In genomic region chr5:9157020-9157419, GRCh38 we compare ENCODE assay signal across 13 cellular contexts.
DNase-seq lines count a peak whose midpoint lies in the region; ATAC-seq and TF ChIP-seq lines count a peak whose summit lies in the region.
"Had no signal": no experiment of that assay in that cellular context is flagged by ENCODE, and none has a peak within 500 bp of the region (broad histone marks: within the 10 kb centered on the region; RNA-seq: fewer than 3 reads in every experiment).

No MANE protein-coding gene starts in this region.

- peaks cover 0 to 32% of the 10 kb centered on the region in 2 experiments; a peak in 2 of 4 replicates for H3K79me1 ChIP-seq in IMR-90 (ENCODE audit: low read depth in 1 of 2, low read length in 2 of 2)

- H3K36me3 Mint-ChIP-seq in neural progenitor cell, result peaks cover 2% of the 10 kb centered on the region
- H3K36me3 Mint-ChIP-seq: CD4-positive, CD25-positive, alpha-beta regulatory T cell; CD8-positive, alpha-beta memory T cell had no signal

- DNase-seq in DND-41 (no peak), IMR-90 (no peak), foreskin keratinocyte (no peak), neural progenitor cell (ENCODE audit: low spot score) (no peak), NCI-H1930 (lab: John Stamatoyannopoulos, UW) (no peak), NCI-H2081 (lab: John Stamatoyannopoulos, UW) (no peak)
- DNase-seq in stimulated activated naive CD4-positive, alpha-beta T cell (lab: John Stamatoyannopoulos, UW), result no peak
- DNase-seq: CD4-positive, CD25-positive, alpha-beta regulatory T cell; CD8-positive, alpha-beta memory T cell; DMS 273 treated with DMSO at 0.1 percent for 48 hours had no signal

- no peak overlapping the region for H3K4me3 ChIP-seq in DND-41 (ENCODE audit: low read depth in 1 of 2, low read length in 2 of 2)
- H3K4me3 ChIP-seq in IMR-90 (ENCODE audit: insufficient read depth, low read depth, low read length), result no peak overlapping the region
- H3K4me3 ChIP-seq in neural progenitor cell, result no peak overlapping the region
- H3K4me3 ChIP-seq: BLaER1 treated with 17β-estradiol and CSF1 and Interleukin-3, amounts not matched to agents 10 nM and 100 nM had no signal

- peaks cover 7% of the 10 kb centered on the region for H3K9me1 ChIP-seq in IMR-90 (ENCODE audit: insufficient read depth, low read length)

- H3K36me3 ChIP-seq in DND-41 (ENCODE audit: insufficient read depth, low read length), result no peaks in the 10 kb centered on the region
- H3K36me3 ChIP-seq in IMR-90 (ENCODE audit: control insufficient read depth, insufficient read depth, low read length), result no peaks in the 10 kb centered on the region
- H3K36me3 ChIP-seq in neural progenitor cell, result no peaks in the 10 kb centered on the region
- H3K36me3 ChIP-seq: BLaER1 treated with 17β-estradiol and CSF1 and Interleukin-3, amounts not matched to agents 10 nM and 100 nM had no signal

- no peaks in the 10 kb centered on the region for H3K79me2 ChIP-seq in DND-41 (ENCODE audit: insufficient read depth, low read length)
- no peaks in the 10 kb centered on the region for H3K79me2 ChIP-seq in neural progenitor cell (ENCODE audit: low read depth)

- H3K4me1 Mint-ChIP-seq in neural progenitor cell, result peaks cover 8% of the 10 kb centered on the region
- H3K4me1 Mint-ChIP-seq: B cell; CD4-positive, CD25-positive, alpha-beta regulatory T cell; CD8-positive, alpha-beta memory T cell had no signal

- H4K91ac ChIP-seq in IMR-90 (ENCODE audit: insufficient read depth, low read depth, low read length), result no peak overlapping the region

- no peak overlapping the region for H2AK9ac ChIP-seq in IMR-90 (replicated peaks; ENCODE audit: low read depth, low read length, poor library complexity)

- WGBS in IMR-90 (ENCODE audit: extremely low coverage in 2 of 2, insufficient read length in 1 of 2), 2 experiments, result no CpG with 5 or more reads among the region's 5 CpGs

- no peak overlapping the region for H2BK20ac ChIP-seq in IMR-90 (ENCODE audit: low read depth, low read length)

- H4K8ac ChIP-seq in IMR-90 (ENCODE audit: low read depth in 2 of 2, low read length in 2 of 2), result no peak overlapping the region

- TF ChIP-seq RAD21 in IMR-90 (IDR thresholded peaks at IDR 0.05; ENCODE audit: low read length), result no peak

- ATAC-seq in DND-41 (ENCODE audit: insufficient read depth, low read depth) (no peak), IMR-90 (ENCODE audit: low read depth) (no peak), foreskin keratinocyte (peak; percentile 29)

- no peak overlapping the region; the same call in 1 of the 2 replicates for H2AK5ac ChIP-seq in IMR-90 (ENCODE audit: low read depth, low read length)

- H2BK5ac ChIP-seq in IMR-90 (ENCODE audit: low read depth, low read length, poor library complexity, severe bottlenecking), result no peak overlapping the region

- H3K27ac Mint-ChIP-seq in neural progenitor cell, result peak overlapping the region; percentile 24
- H3K27ac Mint-ChIP-seq: B cell; CD4-positive, CD25-positive, alpha-beta regulatory T cell; CD8-positive, alpha-beta memory T cell had no signal

- no peak for TF ChIP-seq POLR2A in IMR-90 (IDR thresholded peaks at IDR 0.05; ENCODE audit: low read depth, low read length)

- H3K27ac ChIP-seq in DND-41 (ENCODE audit: low read length), result no peak overlapping the region
- no peak overlapping the region for H3K27ac ChIP-seq in IMR-90 (ENCODE audit: insufficient read depth, low read length)
- no peak overlapping the region for H3K27ac ChIP-seq in foreskin keratinocyte
- H3K27ac ChIP-seq in neural progenitor cell, result no peak overlapping the region

- H3K27me3 Mint-ChIP-seq in neural progenitor cell (ENCODE audit: insufficient read depth, low read depth), result no peaks in the 10 kb centered on the region
- H3K27me3 Mint-ChIP-seq: B cell; CD4-positive, CD25-positive, alpha-beta regulatory T cell; CD8-positive, alpha-beta memory T cell had no signal

- no peak overlapping the region for H3K4me3 Mint-ChIP-seq in neural progenitor cell
- H3K4me3 Mint-ChIP-seq: B cell; CD4-positive, CD25-positive, alpha-beta regulatory T cell; CD8-positive, alpha-beta memory T cell; H9 had no signal

- no peak overlapping the region for H2BK120ac ChIP-seq in IMR-90 (ENCODE audit: low read depth, low read length)

- in situ Hi-C loops in IMR-90 (cut with MboI; ENCODE audit: low sequenced_read_pairs), result no loop called here

- H3K27me3 ChIP-seq in DND-41 (ENCODE audit: insufficient read depth, low read length, poor library complexity) (no peaks in the 10 kb centered on the region), IMR-90 (ENCODE audit: control insufficient read depth, insufficient read depth, low read length) (no peaks in the 10 kb centered on the region), foreskin keratinocyte (no peaks in the 10 kb centered on the region), neural progenitor cell (no peaks in the 10 kb centered on the region)
- H3K27me3 ChIP-seq: BLaER1 treated with 17β-estradiol and CSF1 and Interleukin-3, amounts not matched to agents 10 nM and 100 nM had no signal

- H2AFZ ChIP-seq in DND-41 (ENCODE audit: low read depth, low read length), result peak overlapping the region; percentile 33; the same call in 1 of the 2 replicates
- H2AFZ ChIP-seq in IMR-90 (replicated peaks; ENCODE audit: low read length, poor library complexity), result peak overlapping the region; percentile 27
- no peak overlapping the region for H2AFZ ChIP-seq in neural progenitor cell (replicated peaks)

- H3K23ac ChIP-seq in IMR-90 (ENCODE audit: low read depth, low read length), result 0 out of 2 replicates have a peak overlapping the region, but pooled peaks have one; percentile 37

- no peaks in the 10 kb centered on the region for H3F3A ChIP-seq in neural progenitor cell (ENCODE audit: low read depth)

- H3K56ac ChIP-seq in IMR-90 (ENCODE audit: extremely low read depth, insufficient read depth, low read length), result no peak overlapping the region

- H3K18ac ChIP-seq in IMR-90 (ENCODE audit: low read depth, low read length), result no peak overlapping the region

- no peak overlapping the region for H3K14ac ChIP-seq in IMR-90 (replicated peaks; ENCODE audit: low read depth, low read length)

- H3K4me2 ChIP-seq in DND-41 (ENCODE audit: insufficient read depth, low read length) (no peak overlapping the region), IMR-90 (ENCODE audit: low read depth, low read length) (no peak overlapping the region), neural progenitor cell (no peak overlapping the region)

- H3K9ac ChIP-seq in DND-41 (ENCODE audit: low read depth, low read length) (no peak overlapping the region), IMR-90 (ENCODE audit: low read depth, low read length) (no peak overlapping the region), neural progenitor cell (no peak overlapping the region)
- H3K9ac ChIP-seq: BLaER1 treated with 17β-estradiol and CSF1 and Interleukin-3, amounts not matched to agents 10 nM and 100 nM had no signal

- POLR2A ChIA-PET in IMR-90 (lab: Charles Lee; ENCODE audit: unreplicated experiment), result no interaction called here

- no TSS peak for BruUV-seq in IMR-90 (replicated peaks; lab: Mats Ljungman, UMichigan)

- peak overlapping the region; percentile 67; the same call in 1 of the 3 replicates for H2BK15ac ChIP-seq in IMR-90 (ENCODE audit: low read depth, low read length)

- CTCF ChIA-PET in IMR-90 (lab: Yijun Ruan, JAX), result interaction anchor here (0.6 to 0.8 kb wide), 2 partner anchors 386 to 661 kb away, joined by 3 read pairs; no protein-coding TSS in a partner anchor

- H3K4me1 ChIP-seq in DND-41 (ENCODE audit: insufficient read depth, low read length), result 0 out of 2 replicates have a peak, but pooled peaks cover 4% of the 10 kb centered on the region
- H3K4me1 ChIP-seq in IMR-90 (ENCODE audit: control insufficient read depth, insufficient read depth, low read length), result peaks cover 6% of the 10 kb centered on the region
- H3K4me1 ChIP-seq in foreskin keratinocyte, result no peaks in the 10 kb centered on the region
- no peaks in the 10 kb centered on the region for H3K4me1 ChIP-seq in neural progenitor cell

- intact Hi-C loops in IMR-90 (cut with micrococcal nuclease), result loop anchor here (2.0 to 10.0 kb wide), 3 partner anchors 52 to 878 kb away; no protein-coding TSS in a partner anchor

- no peak overlapping the region; the same call in 1 of the 2 replicates for H3K4ac ChIP-seq in IMR-90 (ENCODE audit: low read depth, low read length)

- TF ChIP-seq CTCF in DND-41 (IDR thresholded peaks at IDR 0.05; ENCODE audit: borderline replicate concordance, extremely low read depth, low read length, poor library complexity, severe bottlenecking) (no peak), IMR-90 (conservative IDR thresholded peaks at IDR 0.05; ENCODE audit: low read depth, low read length) (no peak), foreskin keratinocyte (conservative IDR thresholded peaks at IDR 0.05) (no peak), neural progenitor cell (IDR thresholded peaks at IDR 0.05) (no peak)

- no peaks in the 10 kb centered on the region for H3K9me3 Mint-ChIP-seq in neural progenitor cell
- H3K9me3 Mint-ChIP-seq: H9 had no signal

- dilution Hi-C loops in IMR-90 (cut with HindIII; ENCODE audit: low sequenced_read_pairs, unreplicated experiment), result no loop called here

- H4K20me1 ChIP-seq in DND-41 (ENCODE audit: insufficient read depth, low read length) (no peaks in the 10 kb centered on the region), IMR-90 (ENCODE audit: insufficient read depth, low read length) (no peaks in the 10 kb centered on the region), neural progenitor cell (ENCODE audit: low read depth) (no peaks in the 10 kb centered on the region)
- H4K20me1 ChIP-seq: BLaER1 treated with 17β-estradiol and CSF1 and Interleukin-3, amounts not matched to agents 10 nM and 100 nM had no signal

- H3K9me3 ChIP-seq in DND-41 (ENCODE audit: insufficient read depth, low read length, severe bottlenecking) (no peaks in the 10 kb centered on the region), IMR-90 (ENCODE audit: control insufficient read depth, insufficient read depth, low read length) (no peaks in the 10 kb centered on the region), neural progenitor cell (ENCODE audit: low read depth) (no peaks in the 10 kb centered on the region)
- H3K9me3 ChIP-seq: BLaER1 treated with 17β-estradiol and CSF1 and Interleukin-3, amounts not matched to agents 10 nM and 100 nM had no signal

- no peak overlapping the region for H4K5ac ChIP-seq in IMR-90 (ENCODE audit: low read depth, low read length)

TF ChIP-seq in IMR-90, 13 proteins besides CTCF, POLR2A, EP300 and RAD21:
- TF ChIP-seq RCOR1 (IDR thresholded peaks at IDR 0.05; ENCODE audit: insufficient replicate concordance, low read length), result no peak
